In the genomic region with DNA sequence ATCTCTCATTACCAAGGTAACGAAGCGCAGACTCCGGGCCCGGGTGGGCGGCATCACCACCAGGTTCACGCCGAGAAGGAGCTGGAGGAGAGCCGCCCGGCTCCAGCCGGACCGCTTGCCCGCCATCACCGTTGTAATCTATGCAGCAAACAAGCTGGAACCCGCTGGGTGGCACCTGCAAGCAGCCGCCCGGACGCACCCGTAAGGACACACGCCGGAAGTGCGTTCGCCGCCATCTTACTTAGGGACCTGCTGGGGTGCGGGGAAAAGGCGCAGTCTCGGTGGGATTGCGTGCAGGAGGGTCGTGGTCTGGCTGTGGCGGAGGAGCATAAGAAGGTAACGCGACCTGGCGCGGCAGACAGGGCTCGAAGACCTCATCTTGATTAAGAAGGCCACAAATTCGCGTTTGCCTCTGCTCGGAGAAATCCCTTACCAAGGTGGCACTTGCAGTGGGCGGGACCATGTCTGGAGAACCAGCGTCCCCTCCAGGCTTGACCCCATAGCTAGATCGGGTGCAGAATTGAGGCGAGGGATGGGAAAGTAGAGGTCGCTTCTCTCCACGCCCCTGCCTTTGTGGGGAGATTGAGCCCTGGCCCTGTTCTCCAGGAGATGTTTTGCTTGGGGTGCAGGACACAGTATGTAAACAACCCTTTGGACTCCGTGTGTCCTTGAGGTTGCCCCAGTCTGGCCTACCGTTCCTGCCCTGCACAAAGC, we compare ENCODE assay signal across 1 cellular context.
TF ChIP-seq lines count a peak whose summit lies in the region.

A gene with protein sequence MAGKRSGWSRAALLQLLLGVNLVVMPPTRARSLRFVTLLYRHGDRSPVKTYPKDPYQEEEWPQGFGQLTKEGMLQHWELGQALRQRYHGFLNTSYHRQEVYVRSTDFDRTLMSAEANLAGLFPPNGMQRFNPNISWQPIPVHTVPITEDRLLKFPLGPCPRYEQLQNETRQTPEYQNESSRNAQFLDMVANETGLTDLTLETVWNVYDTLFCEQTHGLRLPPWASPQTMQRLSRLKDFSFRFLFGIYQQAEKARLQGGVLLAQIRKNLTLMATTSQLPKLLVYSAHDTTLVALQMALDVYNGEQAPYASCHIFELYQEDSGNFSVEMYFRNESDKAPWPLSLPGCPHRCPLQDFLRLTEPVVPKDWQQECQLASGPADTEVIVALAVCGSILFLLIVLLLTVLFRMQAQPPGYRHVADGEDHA (minus strand): TSS at position 151 of the 714 bp plus-strand sequence. CDS start 25 bp downstream, at position 126.

TF ChIP-seq in HepG2, 621 proteins besides CTCF, POLR2A, EP300 and RAD21 (continued from another document):
- TF ChIP-seq, protein P1, sequence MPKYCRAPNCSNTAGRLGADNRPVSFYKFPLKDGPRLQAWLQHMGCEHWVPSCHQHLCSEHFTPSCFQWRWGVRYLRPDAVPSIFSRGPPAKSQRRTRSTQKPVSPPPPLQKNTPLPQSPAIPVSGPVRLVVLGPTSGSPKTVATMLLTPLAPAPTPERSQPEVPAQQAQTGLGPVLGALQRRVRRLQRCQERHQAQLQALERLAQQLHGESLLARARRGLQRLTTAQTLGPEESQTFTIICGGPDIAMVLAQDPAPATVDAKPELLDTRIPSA (CRISPR knock-in tag; IDR thresholded peaks at IDR 0.05; ENCODE audit: borderline replicate concordance), result 0 out of 2 replicates have a peak, but pooled peaks have one; percentile 58
- TF ChIP-seq POGZ (CRISPR knock-in tag; IDR thresholded peaks at IDR 0.05), result peak; percentile 93
- TF ChIP-seq, protein P2, sequence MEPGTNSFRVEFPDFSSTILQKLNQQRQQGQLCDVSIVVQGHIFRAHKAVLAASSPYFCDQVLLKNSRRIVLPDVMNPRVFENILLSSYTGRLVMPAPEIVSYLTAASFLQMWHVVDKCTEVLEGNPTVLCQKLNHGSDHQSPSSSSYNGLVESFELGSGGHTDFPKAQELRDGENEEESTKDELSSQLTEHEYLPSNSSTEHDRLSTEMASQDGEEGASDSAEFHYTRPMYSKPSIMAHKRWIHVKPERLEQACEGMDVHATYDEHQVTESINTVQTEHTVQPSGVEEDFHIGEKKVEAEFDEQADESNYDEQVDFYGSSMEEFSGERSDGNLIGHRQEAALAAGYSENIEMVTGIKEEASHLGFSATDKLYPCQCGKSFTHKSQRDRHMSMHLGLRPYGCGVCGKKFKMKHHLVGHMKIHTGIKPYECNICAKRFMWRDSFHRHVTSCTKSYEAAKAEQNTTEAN (CRISPR knock-in tag; conservative IDR thresholded peaks at IDR 0.05), result peak; percentile 62
- TF ChIP-seq GATAD2A (CRISPR knock-in tag; IDR thresholded peaks at IDR 0.05), result peak; percentile 52
- TF ChIP-seq POLR2G (IDR thresholded peaks at IDR 0.05; ENCODE audit: low read depth, low read length), result peak; percentile 90
- no peak; the same call in none of the 2 replicates for TF ChIP-seq ZNF543 (CRISPR knock-in tag; IDR thresholded peaks at IDR 0.05)
- no peak; the same call in 1 of the 2 replicates for TF ChIP-seq ONECUT2 (CRISPR knock-in tag; IDR thresholded peaks at IDR 0.05)
- TF ChIP-seq ZMYM4 (CRISPR knock-in tag; IDR thresholded peaks at IDR 0.05), result peak; percentile 84
- TF ChIP-seq ISX (CRISPR knock-in tag; conservative IDR thresholded peaks at IDR 0.05), result 0 out of 2 replicates have a peak, but pooled peaks have one; percentile 41
- TF ChIP-seq ZNF567 (CRISPR knock-in tag; IDR thresholded peaks at IDR 0.05; ENCODE audit: borderline replicate concordance), result peak; percentile 48; the same call in 1 of the 2 replicates
- TF ChIP-seq ZNF33B (CRISPR knock-in tag; IDR thresholded peaks at IDR 0.05), result peak; percentile 75; the same call in 1 of the 2 replicates
- no peak for TF ChIP-seq SRSF4 (IDR thresholded peaks at IDR 0.05; ENCODE audit: low read depth, low read length, poor library complexity, severe bottlenecking)
- no peak for TF ChIP-seq ZNF562 (CRISPR knock-in tag; IDR thresholded peaks at IDR 0.05; ENCODE audit: borderline replicate concordance)
- no peak for TF ChIP-seq NPAS2 (CRISPR knock-in tag; IDR thresholded peaks at IDR 0.05; ENCODE audit: borderline replicate concordance)
- no peak for TF ChIP-seq FOXP1 (IDR thresholded peaks at IDR 0.05)
- TF ChIP-seq FOXP1 (CRISPR knock-in tag; IDR thresholded peaks at IDR 0.05), result no peak; the same call in 1 of the 2 replicates
- TF ChIP-seq ZNF260 (CRISPR knock-in tag; IDR thresholded peaks at IDR 0.05; ENCODE audit: borderline replicate concordance, low read depth), result no peak; the same call in 1 of the 2 replicates
- peak; percentile 57 for TF ChIP-seq CEBPG (CRISPR knock-in tag; IDR thresholded peaks at IDR 0.05)
- TF ChIP-seq ZFP90 (CRISPR knock-in tag; IDR thresholded peaks at IDR 0.05; ENCODE audit: borderline replicate concordance), result peak; percentile 76; the same call in 1 of the 2 replicates
